Comparison of ENCODE assay signal across 6 cellular contexts in the genomic region with DNA sequence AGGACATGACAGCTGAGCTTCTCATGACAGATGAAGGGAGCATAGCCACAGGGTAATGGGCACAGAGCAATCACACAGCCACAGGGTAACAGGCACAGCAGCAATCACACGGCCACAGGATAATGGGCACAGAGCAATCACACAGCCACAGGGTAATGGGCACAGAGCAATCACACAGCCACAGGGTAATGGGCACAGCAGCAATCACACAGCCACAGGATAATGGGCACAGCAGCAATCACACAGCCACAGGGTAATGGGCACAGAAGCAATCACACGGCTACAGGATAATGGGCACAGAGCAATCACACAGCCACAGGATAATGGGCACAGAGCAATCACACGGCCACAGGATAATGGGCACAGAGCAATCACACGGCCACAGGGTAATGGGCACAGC. TPM values are rescaled to one million over a fixed set of nuclear protein-coding genes. Genes with fewer than 3 reads are reported as not detected.
DNase-seq lines count a peak whose midpoint lies in the region; ATAC-seq, FAIRE-seq and TF ChIP-seq lines count a peak whose summit lies in the region.
"Not testable (repeated sequence)": the region's sequence is repeated elsewhere in the genome, so short reads cannot be mapped to it uniquely, and the experiment has no call there.

No MANE protein-coding gene starts in this region.

- H3K36me3 Mint-ChIP-seq in T-helper 17 cell (ENCODE audit: low read depth) = not testable (repeated sequence)
- H3K36me3 Mint-ChIP-seq in activated T-helper 17 cell treated with anti-CD3 and anti-CD28 coated beads, Interleukin-2, amount 50 U/mL, for 72 hours (ENCODE audit: low read depth) = peaks cover 69% of the 10 kb centered on the region
- peaks cover 28% of the 10 kb centered on the region for H3K36me3 Mint-ChIP-seq in central memory CD8-positive, alpha-beta T cell (ENCODE audit: insufficient read depth)
- peaks cover 14% of the 10 kb centered on the region for H3K36me3 Mint-ChIP-seq in natural killer cell treated with Interleukin-12 subunit alpha and Interleukin-12 subunit beta and Interleukin-15 and Interleukin-18, amount 100 ng/mL, for 72 hours
- H3K36me3 Mint-ChIP-seq in stimulated activated naive B cell treated with anti-CD40 and anti-IgM and Interleukin-4, amounts not matched to agents 10 μg/mL and 1 μg/mL and 100 μg/mL, for 72 hours = peaks cover 35 to 63% of the 10 kb centered on the region in 2 donors

- H3K27me3 Mint-ChIP-seq in T-helper 17 cell; activated T-helper 17 cell treated with anti-CD3 and anti-CD28 coated beads, Interleukin-2, amount 50 U/mL, for 72 hours; central memory CD8-positive, alpha-beta T cell; natural killer cell treated with Interleukin-12 subunit alpha and Interleukin-12 subunit beta and Interleukin-15 and Interleukin-18, amount 100 ng/mL, for 72 hours; stimulated activated naive B cell treated with anti-CD40 and anti-IgM and Interleukin-4, amounts not matched to agents 10 μg/mL and 1 μg/mL and 100 μg/mL, for 72 hours: not testable (repeated sequence)

- not testable (repeated sequence) for H3K9me3 Mint-ChIP-seq in activated T-helper 17 cell treated with anti-CD3 and anti-CD28 coated beads, Interleukin-2, amount 50 U/mL, for 72 hours; central memory CD8-positive, alpha-beta T cell; natural killer cell treated with Interleukin-12 subunit alpha and Interleukin-12 subunit beta and Interleukin-15 and Interleukin-18, amount 100 ng/mL, for 72 hours; stimulated activated naive B cell treated with anti-CD40 and anti-IgM and Interleukin-4, amounts not matched to agents 10 μg/mL and 1 μg/mL and 100 μg/mL, for 72 hours

- peak; percentile 87 for FAIRE-seq in GM12891 (lab: Jason Lieb, UNC)

- not testable (repeated sequence) for ATAC-seq in T-helper 17 cell; activated T-helper 17 cell treated with anti-CD3 and anti-CD28 coated beads, Interleukin-2, amount 50 U/mL, for 72 hours (replicated peaks); central memory CD8-positive, alpha-beta T cell (replicated peaks; ENCODE audit: extremely low read depth, poor library complexity, severe bottlenecking); natural killer cell treated with Interleukin-12 subunit alpha and Interleukin-12 subunit beta and Interleukin-15 and Interleukin-18, amount 100 ng/mL, for 72 hours; stimulated activated naive B cell treated with anti-CD40 and anti-IgM and Interleukin-4, amounts not matched to agents 10 μg/mL and 1 μg/mL and 100 μg/mL, for 72 hours (replicated peaks)

- TF ChIP-seq POLR2A in GM12891 (IDR thresholded peaks at IDR 0.05; ENCODE audit: low read depth, low read length) = not testable (repeated sequence)

- not testable (repeated sequence) for H3K9me3 ChIP-seq in T-helper 17 cell (ENCODE audit: control insufficient read depth, low read length, poor library complexity, severe bottlenecking)

- peak overlapping the region; percentile 12 for H3K27ac Mint-ChIP-seq in T-helper 17 cell
- peak overlapping the region; percentile 61 for H3K27ac Mint-ChIP-seq in activated T-helper 17 cell treated with anti-CD3 and anti-CD28 coated beads, Interleukin-2, amount 50 U/mL, for 72 hours
- peak overlapping the region; percentile 23 for H3K27ac Mint-ChIP-seq in central memory CD8-positive, alpha-beta T cell (ENCODE audit: low read depth)
- not testable (repeated sequence) for H3K27ac Mint-ChIP-seq in natural killer cell treated with Interleukin-12 subunit alpha and Interleukin-12 subunit beta and Interleukin-15 and Interleukin-18, amount 100 ng/mL, for 72 hours
- peak overlapping the region; percentile 37 for H3K27ac Mint-ChIP-seq in stimulated activated naive B cell treated with anti-CD40 and anti-IgM and Interleukin-4, amounts not matched to agents 10 μg/mL and 1 μg/mL and 100 μg/mL, for 72 hours

- DNase-seq in GM12891 (ENCODE audit: insufficient read length, low spot score); T-helper 17 cell; central memory CD8-positive, alpha-beta T cell (ENCODE audit: low spot score in 2 of 2); natural killer cell treated with Interleukin-12 subunit alpha and Interleukin-12 subunit beta and Interleukin-15 and Interleukin-18, amount 100 ng/mL, for 72 hours (ENCODE audit: low spot score); stimulated activated naive B cell treated with anti-CD40 and anti-IgM and Interleukin-4, amounts not matched to agents 10 μg/mL and 1 μg/mL and 100 μg/mL, for 72 hours: not testable (repeated sequence)

- peaks cover 35% of the 10 kb centered on the region for H3K4me1 Mint-ChIP-seq in T-helper 17 cell
- H3K4me1 Mint-ChIP-seq in activated T-helper 17 cell treated with anti-CD3 and anti-CD28 coated beads, Interleukin-2, amount 50 U/mL, for 72 hours = peaks cover 32% of the 10 kb centered on the region
- peaks cover 43% of the 10 kb centered on the region for H3K4me1 Mint-ChIP-seq in central memory CD8-positive, alpha-beta T cell
- H3K4me1 Mint-ChIP-seq in natural killer cell treated with Interleukin-12 subunit alpha and Interleukin-12 subunit beta and Interleukin-15 and Interleukin-18, amount 100 ng/mL, for 72 hours (ENCODE audit: low read depth in 2 of 2) = peaks cover 39% of the 10 kb centered on the region in 2 donors
- H3K4me1 Mint-ChIP-seq in stimulated activated naive B cell treated with anti-CD40 and anti-IgM and Interleukin-4, amounts not matched to agents 10 μg/mL and 1 μg/mL and 100 μg/mL, for 72 hours = peaks cover 34 to 45% of the 10 kb centered on the region in 2 donors

- not testable (repeated sequence) for H3K4me3 Mint-ChIP-seq in T-helper 17 cell; central memory CD8-positive, alpha-beta T cell; stimulated activated naive B cell treated with anti-CD40 and anti-IgM and Interleukin-4, amounts not matched to agents 10 μg/mL and 1 μg/mL and 100 μg/mL, for 72 hours
- peak overlapping the region; percentile 34 for H3K4me3 Mint-ChIP-seq in activated T-helper 17 cell treated with anti-CD3 and anti-CD28 coated beads, Interleukin-2, amount 50 U/mL, for 72 hours
- peak overlapping the region; percentile 20 for H3K4me3 Mint-ChIP-seq in natural killer cell treated with Interleukin-12 subunit alpha and Interleukin-12 subunit beta and Interleukin-15 and Interleukin-18, amount 100 ng/mL, for 72 hours

RNA-seq across cellular contexts. Expression of gene GEMIN4, which starts 3.5 kb away (rescaled TPM):
- 21.8 TPM for polyA plus RNA-seq in GM12891 (2012; ENCODE audit: low read depth, missing spikeins)
- total RNA-seq in T-helper 17 cell = 10 to 100 TPM; 11.5 to 13.4 TPM
- 10 to 100 TPM; 40.7 to 54.4 TPM for total RNA-seq in activated T-helper 17 cell treated with anti-CD3 and anti-CD28 coated beads, Interleukin-2, amount 50 U/mL, for 72 hours
- total RNA-seq in natural killer cell treated with Interleukin-12 subunit alpha and Interleukin-12 subunit beta and Interleukin-15 and Interleukin-18, amount 100 ng/mL, for 72 hours = 10 to 100 TPM; 34.2 to 58.4 TPM

RNA-seq across cellular contexts. Expression of gene TLCD3A, which starts 16.2 kb away (rescaled TPM):
- polyA plus RNA-seq in GM12891 (2012; ENCODE audit: low read depth, missing spikeins) = 19.3 TPM
- 1 to 10 TPM in 1 of 2 donors, under 1 TPM in 1; 0.85 to 1.8 TPM for total RNA-seq in T-helper 17 cell
- 10 to 100 TPM; 15.0 to 22.0 TPM for total RNA-seq in activated T-helper 17 cell treated with anti-CD3 and anti-CD28 coated beads, Interleukin-2, amount 50 U/mL, for 72 hours
- 10 to 100 TPM; 15.5 to 17.8 TPM for total RNA-seq in natural killer cell treated with Interleukin-12 subunit alpha and Interleukin-12 subunit beta and Interleukin-15 and Interleukin-18, amount 100 ng/mL, for 72 hours

RNA-seq across cellular contexts. Expression of gene GLOD4, which starts 33.5 kb away (rescaled TPM):
- polyA plus RNA-seq in GM12891 (2012; ENCODE audit: low read depth, missing spikeins) = 44.8 TPM
- 10 to 100 TPM; 60.6 to 64.8 TPM for total RNA-seq in T-helper 17 cell
- total RNA-seq in activated T-helper 17 cell treated with anti-CD3 and anti-CD28 coated beads, Interleukin-2, amount 50 U/mL, for 72 hours = 10 to 100 TPM; 41.5 to 59.0 TPM
- 10 to 100 TPM; 52.9 to 62.5 TPM for total RNA-seq in natural killer cell treated with Interleukin-12 subunit alpha and Interleukin-12 subunit beta and Interleukin-15 and Interleukin-18, amount 100 ng/mL, for 72 hours

RNA-seq across cellular contexts. Expression of gene MRM3, which starts 33.5 kb away (rescaled TPM):
- 21.1 TPM for polyA plus RNA-seq in GM12891 (2012; ENCODE audit: low read depth, missing spikeins)
- 10 to 100 TPM; 28.1 to 29.6 TPM for total RNA-seq in T-helper 17 cell
- 10 to 100 TPM; 19.9 to 30.0 TPM for total RNA-seq in activated T-helper 17 cell treated with anti-CD3 and anti-CD28 coated beads, Interleukin-2, amount 50 U/mL, for 72 hours
- 10 to 100 TPM; 23.5 to 36.6 TPM for total RNA-seq in natural killer cell treated with Interleukin-12 subunit alpha and Interleukin-12 subunit beta and Interleukin-15 and Interleukin-18, amount 100 ng/mL, for 72 hours

RNA-seq across cellular contexts. Expression of gene VPS53, which starts 34.0 kb away (rescaled TPM):
- 13.8 TPM for polyA plus RNA-seq in GM12891 (2012; ENCODE audit: low read depth, missing spikeins)
- 10 to 100 TPM; 57.8 to 80.7 TPM for total RNA-seq in T-helper 17 cell
- total RNA-seq in activated T-helper 17 cell treated with anti-CD3 and anti-CD28 coated beads, Interleukin-2, amount 50 U/mL, for 72 hours = 10 to 100 TPM; 38.3 to 53.3 TPM
- 100 to 1,000 TPM in 1 of 2 donors, 10 to 100 TPM in 1; 76.7 to 102 TPM for total RNA-seq in natural killer cell treated with Interleukin-12 subunit alpha and Interleukin-12 subunit beta and Interleukin-15 and Interleukin-18, amount 100 ng/mL, for 72 hours

Comparison
In these comparisons a context has a peak if more than half of its experiments do, and no peak if none do; other contexts are left out.
1. RNA of gene TLCD3A, which starts 16.2 kb away (total RNA-seq): 15.0 to 22.0 TPM in activated T-helper 17 cell treated with anti-CD3 and anti-CD28 coated beads, Interleukin-2, amount 50 U/mL, for 72 hours and 15.5 to 17.8 TPM in natural killer cell treated with Interleukin-12 subunit alpha and Interleukin-12 subunit beta and Interleukin-15 and Interleukin-18, amount 100 ng/mL, for 72 hours; 0.85 to 1.8 TPM in T-helper 17 cell; every median in the first group is over 4 times any median in the second.